Comparison of ENCODE assay signal across 1 cellular context in the genomic region with DNA sequence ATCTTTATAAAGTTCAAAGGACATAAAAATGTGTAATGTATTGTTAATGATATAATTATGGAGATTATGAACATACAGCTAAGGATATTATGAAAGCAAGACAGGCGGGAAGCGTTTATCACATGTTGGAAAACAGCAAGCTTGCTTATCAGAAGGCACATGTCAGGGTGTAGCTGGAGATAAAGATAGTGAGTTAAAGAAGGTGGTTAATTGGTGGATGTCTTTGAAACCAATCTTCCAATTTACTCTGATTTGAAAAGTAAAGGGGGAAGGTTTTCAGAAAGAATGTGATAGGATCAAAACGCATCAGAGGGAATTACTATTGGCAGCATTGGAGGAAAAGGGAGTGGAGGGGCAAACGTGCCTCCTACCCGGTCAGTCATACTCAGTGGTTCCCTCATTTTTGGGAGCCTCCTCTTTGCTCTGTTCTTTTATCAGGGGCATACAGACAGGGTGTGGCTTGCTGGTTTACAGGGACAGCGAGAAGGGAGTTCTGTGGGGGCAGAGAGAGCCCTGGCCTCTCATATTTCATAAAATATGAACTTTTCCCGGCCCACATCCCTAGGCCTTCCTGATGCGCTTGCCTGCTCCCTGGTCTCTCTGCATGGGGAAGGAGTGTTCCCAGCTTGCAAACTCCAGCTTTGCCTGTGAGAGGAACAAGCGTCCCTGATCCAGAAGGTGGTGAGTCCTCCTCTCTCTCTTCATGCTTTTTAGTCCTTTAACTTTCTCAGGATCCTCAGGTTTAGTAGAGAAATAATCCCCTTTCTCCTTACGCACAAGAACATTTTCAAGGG.
A peak's percentile ranks its signal among the peaks of the same experiment; 100 is the strongest.
TF ChIP-seq lines count a peak whose summit lies in the region.

No MANE protein-coding gene starts in this region.

TF ChIP-seq in K562, 482 proteins besides CTCF, POLR2A, EP300 and RAD21 (continues in another document):
- TF ChIP-seq TGIF2 (CRISPR knock-in tag; IDR thresholded peaks at IDR 0.05) (no peak), FIP1L1 (IDR thresholded peaks at IDR 0.05; ENCODE audit: low read depth, low read length, poor library complexity, severe bottlenecking) (no peak), PHB (CRISPR knock-in tag; IDR thresholded peaks at IDR 0.05) (no peak), KLF10 (CRISPR knock-in tag; IDR thresholded peaks at IDR 0.05) (no peak), SAP30 (IDR thresholded peaks at IDR 0.05; ENCODE audit: borderline replicate concordance, insufficient read depth, low read depth, low read length, poor library complexity, severe bottlenecking) (no peak), HNRNPK (IDR thresholded peaks at IDR 0.05; ENCODE audit: low read depth, low read length, poor library complexity, severe bottlenecking) (no peak), ERF (CRISPR knock-in tag; IDR thresholded peaks at IDR 0.05) (no peak), JUNB (CRISPR knock-in tag; conservative IDR thresholded peaks at IDR 0.05) (no peak), POLR2G (IDR thresholded peaks at IDR 0.05; ENCODE audit: low read depth, low read length) (no peak), ZBTB1 (CRISPR knock-in tag; IDR thresholded peaks at IDR 0.05; ENCODE audit: borderline replicate concordance, low read depth) (no peak), TBL1XR1 (IDR thresholded peaks at IDR 0.05; ENCODE audit: low read length in 2 of 2) (peak; percentile 83 to 89; a peak in 3 of 4 replicates), GTF2E2 (tag; IDR thresholded peaks at IDR 0.05) (no peak; the same call in 1 of the 2 replicates), SREBF2 (CRISPR knock-in tag; IDR thresholded peaks at IDR 0.05) (no peak), HMG20B (CRISPR knock-in tag; IDR thresholded peaks at IDR 0.05) (no peak), TOE1 (IDR thresholded peaks at IDR 0.05; ENCODE audit: borderline replicate concordance) (peak; percentile 73; the same call in 1 of the 2 replicates), TOE1 (CRISPR knock-in tag; IDR thresholded peaks at IDR 0.05; ENCODE audit: borderline replicate concordance, low read depth) (no peak), RB1 (IDR thresholded peaks at IDR 0.05; ENCODE audit: low read depth) (no peak; the same call in 1 of the 2 replicates), BCOR (IDR thresholded peaks at IDR 0.05) (peak; percentile 94), ZNF57 (CRISPR knock-in tag; IDR thresholded peaks at IDR 0.05) (no peak), ELF2 (CRISPR knock-in tag; IDR thresholded peaks at IDR 0.05) (no peak), EGR1 (conservative IDR thresholded peaks at IDR 0.05) (peak; percentile 59)
- TF ChIP-seq, protein P1, sequence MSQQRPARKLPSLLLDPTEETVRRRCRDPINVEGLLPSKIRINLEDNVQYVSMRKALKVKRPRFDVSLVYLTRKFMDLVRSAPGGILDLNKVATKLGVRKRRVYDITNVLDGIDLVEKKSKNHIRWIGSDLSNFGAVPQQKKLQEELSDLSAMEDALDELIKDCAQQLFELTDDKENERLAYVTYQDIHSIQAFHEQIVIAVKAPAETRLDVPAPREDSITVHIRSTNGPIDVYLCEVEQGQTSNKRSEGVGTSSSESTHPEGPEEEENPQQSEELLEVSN (IDR thresholded peaks at IDR 0.05; ENCODE audit: borderline replicate concordance in 1 of 2, extremely low read depth in 1 of 2, insufficient read depth in 1 of 2, insufficient read length in 1 of 2, low read depth in 1 of 2, low read length in 1 of 2, poor library complexity in 1 of 2, severe bottlenecking in 1 of 2) = peak; percentile 58 to 68
- TF ChIP-seq, protein P2, sequence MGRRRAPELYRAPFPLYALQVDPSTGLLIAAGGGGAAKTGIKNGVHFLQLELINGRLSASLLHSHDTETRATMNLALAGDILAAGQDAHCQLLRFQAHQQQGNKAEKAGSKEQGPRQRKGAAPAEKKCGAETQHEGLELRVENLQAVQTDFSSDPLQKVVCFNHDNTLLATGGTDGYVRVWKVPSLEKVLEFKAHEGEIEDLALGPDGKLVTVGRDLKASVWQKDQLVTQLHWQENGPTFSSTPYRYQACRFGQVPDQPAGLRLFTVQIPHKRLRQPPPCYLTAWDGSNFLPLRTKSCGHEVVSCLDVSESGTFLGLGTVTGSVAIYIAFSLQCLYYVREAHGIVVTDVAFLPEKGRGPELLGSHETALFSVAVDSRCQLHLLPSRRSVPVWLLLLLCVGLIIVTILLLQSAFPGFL (CRISPR knock-in tag; IDR thresholded peaks at IDR 0.05) = no peak
- TF ChIP-seq, protein P3, sequence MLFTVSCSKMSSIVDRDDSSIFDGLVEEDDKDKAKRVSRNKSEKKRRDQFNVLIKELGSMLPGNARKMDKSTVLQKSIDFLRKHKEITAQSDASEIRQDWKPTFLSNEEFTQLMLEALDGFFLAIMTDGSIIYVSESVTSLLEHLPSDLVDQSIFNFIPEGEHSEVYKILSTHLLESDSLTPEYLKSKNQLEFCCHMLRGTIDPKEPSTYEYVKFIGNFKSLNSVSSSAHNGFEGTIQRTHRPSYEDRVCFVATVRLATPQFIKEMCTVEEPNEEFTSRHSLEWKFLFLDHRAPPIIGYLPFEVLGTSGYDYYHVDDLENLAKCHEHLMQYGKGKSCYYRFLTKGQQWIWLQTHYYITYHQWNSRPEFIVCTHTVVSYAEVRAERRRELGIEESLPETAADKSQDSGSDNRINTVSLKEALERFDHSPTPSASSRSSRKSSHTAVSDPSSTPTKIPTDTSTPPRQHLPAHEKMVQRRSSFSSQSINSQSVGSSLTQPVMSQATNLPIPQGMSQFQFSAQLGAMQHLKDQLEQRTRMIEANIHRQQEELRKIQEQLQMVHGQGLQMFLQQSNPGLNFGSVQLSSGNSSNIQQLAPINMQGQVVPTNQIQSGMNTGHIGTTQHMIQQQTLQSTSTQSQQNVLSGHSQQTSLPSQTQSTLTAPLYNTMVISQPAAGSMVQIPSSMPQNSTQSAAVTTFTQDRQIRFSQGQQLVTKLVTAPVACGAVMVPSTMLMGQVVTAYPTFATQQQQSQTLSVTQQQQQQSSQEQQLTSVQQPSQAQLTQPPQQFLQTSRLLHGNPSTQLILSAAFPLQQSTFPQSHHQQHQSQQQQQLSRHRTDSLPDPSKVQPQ (CRISPR knock-in tag; IDR thresholded peaks at IDR 0.05; ENCODE audit: borderline replicate concordance) = no peak
- TF ChIP-seq, protein P4, sequence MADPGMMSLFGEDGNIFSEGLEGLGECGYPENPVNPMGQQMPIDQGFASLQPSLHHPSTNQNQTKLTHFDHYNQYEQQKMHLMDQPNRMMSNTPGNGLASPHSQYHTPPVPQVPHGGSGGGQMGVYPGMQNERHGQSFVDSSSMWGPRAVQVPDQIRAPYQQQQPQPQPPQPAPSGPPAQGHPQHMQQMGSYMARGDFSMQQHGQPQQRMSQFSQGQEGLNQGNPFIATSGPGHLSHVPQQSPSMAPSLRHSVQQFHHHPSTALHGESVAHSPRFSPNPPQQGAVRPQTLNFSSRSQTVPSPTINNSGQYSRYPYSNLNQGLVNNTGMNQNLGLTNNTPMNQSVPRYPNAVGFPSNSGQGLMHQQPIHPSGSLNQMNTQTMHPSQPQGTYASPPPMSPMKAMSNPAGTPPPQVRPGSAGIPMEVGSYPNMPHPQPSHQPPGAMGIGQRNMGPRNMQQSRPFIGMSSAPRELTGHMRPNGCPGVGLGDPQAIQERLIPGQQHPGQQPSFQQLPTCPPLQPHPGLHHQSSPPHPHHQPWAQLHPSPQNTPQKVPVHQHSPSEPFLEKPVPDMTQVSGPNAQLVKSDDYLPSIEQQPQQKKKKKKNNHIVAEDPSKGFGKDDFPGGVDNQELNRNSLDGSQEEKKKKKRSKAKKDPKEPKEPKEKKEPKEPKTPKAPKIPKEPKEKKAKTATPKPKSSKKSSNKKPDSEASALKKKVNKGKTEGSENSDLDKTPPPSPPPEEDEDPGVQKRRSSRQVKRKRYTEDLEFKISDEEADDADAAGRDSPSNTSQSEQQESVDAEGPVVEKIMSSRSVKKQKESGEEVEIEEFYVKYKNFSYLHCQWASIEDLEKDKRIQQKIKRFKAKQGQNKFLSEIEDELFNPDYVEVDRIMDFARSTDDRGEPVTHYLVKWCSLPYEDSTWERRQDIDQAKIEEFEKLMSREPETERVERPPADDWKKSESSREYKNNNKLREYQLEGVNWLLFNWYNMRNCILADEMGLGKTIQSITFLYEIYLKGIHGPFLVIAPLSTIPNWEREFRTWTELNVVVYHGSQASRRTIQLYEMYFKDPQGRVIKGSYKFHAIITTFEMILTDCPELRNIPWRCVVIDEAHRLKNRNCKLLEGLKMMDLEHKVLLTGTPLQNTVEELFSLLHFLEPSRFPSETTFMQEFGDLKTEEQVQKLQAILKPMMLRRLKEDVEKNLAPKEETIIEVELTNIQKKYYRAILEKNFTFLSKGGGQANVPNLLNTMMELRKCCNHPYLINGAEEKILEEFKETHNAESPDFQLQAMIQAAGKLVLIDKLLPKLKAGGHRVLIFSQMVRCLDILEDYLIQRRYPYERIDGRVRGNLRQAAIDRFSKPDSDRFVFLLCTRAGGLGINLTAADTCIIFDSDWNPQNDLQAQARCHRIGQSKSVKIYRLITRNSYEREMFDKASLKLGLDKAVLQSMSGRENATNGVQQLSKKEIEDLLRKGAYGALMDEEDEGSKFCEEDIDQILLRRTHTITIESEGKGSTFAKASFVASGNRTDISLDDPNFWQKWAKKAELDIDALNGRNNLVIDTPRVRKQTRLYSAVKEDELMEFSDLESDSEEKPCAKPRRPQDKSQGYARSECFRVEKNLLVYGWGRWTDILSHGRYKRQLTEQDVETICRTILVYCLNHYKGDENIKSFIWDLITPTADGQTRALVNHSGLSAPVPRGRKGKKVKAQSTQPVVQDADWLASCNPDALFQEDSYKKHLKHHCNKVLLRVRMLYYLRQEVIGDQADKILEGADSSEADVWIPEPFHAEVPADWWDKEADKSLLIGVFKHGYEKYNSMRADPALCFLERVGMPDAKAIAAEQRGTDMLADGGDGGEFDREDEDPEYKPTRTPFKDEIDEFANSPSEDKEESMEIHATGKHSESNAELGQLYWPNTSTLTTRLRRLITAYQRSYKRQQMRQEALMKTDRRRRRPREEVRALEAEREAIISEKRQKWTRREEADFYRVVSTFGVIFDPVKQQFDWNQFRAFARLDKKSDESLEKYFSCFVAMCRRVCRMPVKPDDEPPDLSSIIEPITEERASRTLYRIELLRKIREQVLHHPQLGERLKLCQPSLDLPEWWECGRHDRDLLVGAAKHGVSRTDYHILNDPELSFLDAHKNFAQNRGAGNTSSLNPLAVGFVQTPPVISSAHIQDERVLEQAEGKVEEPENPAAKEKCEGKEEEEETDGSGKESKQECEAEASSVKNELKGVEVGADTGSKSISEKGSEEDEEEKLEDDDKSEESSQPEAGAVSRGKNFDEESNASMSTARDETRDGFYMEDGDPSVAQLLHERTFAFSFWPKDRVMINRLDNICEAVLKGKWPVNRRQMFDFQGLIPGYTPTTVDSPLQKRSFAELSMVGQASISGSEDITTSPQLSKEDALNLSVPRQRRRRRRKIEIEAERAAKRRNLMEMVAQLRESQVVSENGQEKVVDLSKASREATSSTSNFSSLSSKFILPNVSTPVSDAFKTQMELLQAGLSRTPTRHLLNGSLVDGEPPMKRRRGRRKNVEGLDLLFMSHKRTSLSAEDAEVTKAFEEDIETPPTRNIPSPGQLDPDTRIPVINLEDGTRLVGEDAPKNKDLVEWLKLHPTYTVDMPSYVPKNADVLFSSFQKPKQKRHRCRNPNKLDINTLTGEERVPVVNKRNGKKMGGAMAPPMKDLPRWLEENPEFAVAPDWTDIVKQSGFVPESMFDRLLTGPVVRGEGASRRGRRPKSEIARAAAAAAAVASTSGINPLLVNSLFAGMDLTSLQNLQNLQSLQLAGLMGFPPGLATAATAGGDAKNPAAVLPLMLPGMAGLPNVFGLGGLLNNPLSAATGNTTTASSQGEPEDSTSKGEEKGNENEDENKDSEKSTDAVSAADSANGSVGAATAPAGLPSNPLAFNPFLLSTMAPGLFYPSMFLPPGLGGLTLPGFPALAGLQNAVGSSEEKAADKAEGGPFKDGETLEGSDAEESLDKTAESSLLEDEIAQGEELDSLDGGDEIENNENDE (IDR thresholded peaks at IDR 0.05; ENCODE audit: low read depth, low read length) = no peak
- TF ChIP-seq, protein P5, sequence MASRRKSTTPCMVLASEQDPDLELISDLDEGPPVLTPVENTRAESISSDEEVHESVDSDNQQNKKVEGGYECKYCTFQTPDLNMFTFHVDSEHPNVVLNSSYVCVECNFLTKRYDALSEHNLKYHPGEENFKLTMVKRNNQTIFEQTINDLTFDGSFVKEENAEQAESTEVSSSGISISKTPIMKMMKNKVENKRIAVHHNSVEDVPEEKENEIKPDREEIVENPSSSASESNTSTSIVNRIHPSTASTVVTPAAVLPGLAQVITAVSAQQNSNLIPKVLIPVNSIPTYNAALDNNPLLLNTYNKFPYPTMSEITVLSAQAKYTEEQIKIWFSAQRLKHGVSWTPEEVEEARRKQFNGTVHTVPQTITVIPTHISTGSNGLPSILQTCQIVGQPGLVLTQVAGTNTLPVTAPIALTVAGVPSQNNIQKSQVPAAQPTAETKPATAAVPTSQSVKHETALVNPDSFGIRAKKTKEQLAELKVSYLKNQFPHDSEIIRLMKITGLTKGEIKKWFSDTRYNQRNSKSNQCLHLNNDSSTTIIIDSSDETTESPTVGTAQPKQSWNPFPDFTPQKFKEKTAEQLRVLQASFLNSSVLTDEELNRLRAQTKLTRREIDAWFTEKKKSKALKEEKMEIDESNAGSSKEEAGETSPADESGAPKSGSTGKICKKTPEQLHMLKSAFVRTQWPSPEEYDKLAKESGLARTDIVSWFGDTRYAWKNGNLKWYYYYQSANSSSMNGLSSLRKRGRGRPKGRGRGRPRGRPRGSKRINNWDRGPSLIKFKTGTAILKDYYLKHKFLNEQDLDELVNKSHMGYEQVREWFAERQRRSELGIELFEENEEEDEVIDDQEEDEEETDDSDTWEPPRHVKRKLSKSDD (conservative IDR thresholded peaks at IDR 0.05; ENCODE audit: low read length) = no peak
- TF ChIP-seq, protein P6, sequence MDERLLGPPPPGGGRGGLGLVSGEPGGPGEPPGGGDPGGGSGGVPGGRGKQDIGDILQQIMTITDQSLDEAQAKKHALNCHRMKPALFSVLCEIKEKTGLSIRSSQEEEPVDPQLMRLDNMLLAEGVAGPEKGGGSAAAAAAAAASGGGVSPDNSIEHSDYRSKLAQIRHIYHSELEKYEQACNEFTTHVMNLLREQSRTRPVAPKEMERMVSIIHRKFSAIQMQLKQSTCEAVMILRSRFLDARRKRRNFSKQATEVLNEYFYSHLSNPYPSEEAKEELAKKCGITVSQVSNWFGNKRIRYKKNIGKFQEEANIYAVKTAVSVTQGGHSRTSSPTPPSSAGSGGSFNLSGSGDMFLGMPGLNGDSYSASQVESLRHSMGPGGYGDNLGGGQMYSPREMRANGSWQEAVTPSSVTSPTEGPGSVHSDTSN (CRISPR knock-in tag; IDR thresholded peaks at IDR 0.05; ENCODE audit: low read depth) = no peak
- TF ChIP-seq, protein P6 (tag; conservative IDR thresholded peaks at IDR 0.05; ENCODE audit: low read depth) = peak; percentile 63
- TF ChIP-seq, protein P7, sequence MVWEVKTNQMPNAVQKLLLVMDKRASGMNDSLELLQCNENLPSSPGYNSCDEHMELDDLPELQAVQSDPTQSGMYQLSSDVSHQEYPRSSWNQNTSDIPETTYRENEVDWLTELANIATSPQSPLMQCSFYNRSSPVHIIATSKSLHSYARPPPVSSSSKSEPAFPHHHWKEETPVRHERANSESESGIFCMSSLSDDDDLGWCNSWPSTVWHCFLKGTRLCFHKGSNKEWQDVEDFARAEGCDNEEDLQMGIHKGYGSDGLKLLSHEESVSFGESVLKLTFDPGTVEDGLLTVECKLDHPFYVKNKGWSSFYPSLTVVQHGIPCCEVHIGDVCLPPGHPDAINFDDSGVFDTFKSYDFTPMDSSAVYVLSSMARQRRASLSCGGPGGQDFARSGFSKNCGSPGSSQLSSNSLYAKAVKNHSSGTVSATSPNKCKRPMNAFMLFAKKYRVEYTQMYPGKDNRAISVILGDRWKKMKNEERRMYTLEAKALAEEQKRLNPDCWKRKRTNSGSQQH (CRISPR knock-in tag; IDR thresholded peaks at IDR 0.05) = peak; percentile 54; the same call in 1 of the 2 replicates
